In the genomic region with DNA sequence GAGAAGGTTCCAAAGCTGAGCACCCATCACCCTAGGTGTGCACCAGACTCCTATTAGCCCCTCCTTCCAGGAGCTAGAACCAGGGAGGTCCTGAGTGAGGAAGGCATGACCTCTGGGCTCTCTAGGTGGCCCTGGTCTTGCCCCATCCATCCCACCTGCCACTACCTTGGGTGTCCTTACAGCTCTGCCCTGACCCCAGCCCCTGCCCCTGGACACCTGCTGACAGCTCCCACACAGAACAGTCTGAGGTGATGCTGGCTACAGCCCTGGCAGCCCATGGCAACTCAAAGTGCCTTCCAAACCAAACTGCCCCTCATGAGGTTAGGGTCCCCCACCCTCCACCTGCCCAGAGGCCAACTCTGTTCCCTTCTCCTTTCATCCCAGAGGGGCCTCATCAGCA, we compare ENCODE assay signal across 33 cellular contexts. TPM values are rescaled to one million over a fixed set of nuclear protein-coding genes. Genes with fewer than 3 reads are reported as not detected.
A peak's percentile ranks its signal among the peaks of the same experiment; 100 is the strongest.
DNase-seq lines count a peak whose midpoint lies in the region; ATAC-seq, FAIRE-seq and TF ChIP-seq lines count a peak whose summit lies in the region.
"Had no signal": no experiment of that assay in that cellular context is flagged by ENCODE, and none has a peak within 500 bp of the region (broad histone marks: within the 10 kb centered on the region; RNA-seq: fewer than 3 reads in every experiment).

No MANE protein-coding gene starts in this region.

- peak overlapping the region; percentile 8; the same call in 1 of the 2 replicates for H2AK5ac ChIP-seq in IMR-90 (ENCODE audit: low read depth, low read length)

- H4K20me1 ChIP-seq in IMR-90 (ENCODE audit: insufficient read depth, low read length) (no peaks in the 10 kb centered on the region), endothelial cell of umbilical vein (replicated peaks; ENCODE audit: control insufficient read depth, extremely low read depth, insufficient read depth, low read length) (no peaks in the 10 kb centered on the region)

- no peak overlapping the region for H3K4me3 Mint-ChIP-seq in stimulated activated memory B cell treated with anti-CD40 and anti-IgM and Interleukin-4, amounts not matched to agents 10 μg/mL and 1 μg/mL and 100 μg/mL, for 72 hours
- H3K4me3 Mint-ChIP-seq: CD4-positive, alpha-beta T cell; GM23338; HFFc6 had no signal

- no peak overlapping the region for H3K23ac ChIP-seq in IMR-90 (ENCODE audit: low read depth, low read length)

- no peak overlapping the region for H4K91ac ChIP-seq in IMR-90 (ENCODE audit: insufficient read depth, low read depth, low read length)

- POLR2A ChIA-PET in IMR-90 (lab: Charles Lee; ENCODE audit: unreplicated experiment) (no interaction called here), endothelial cell of umbilical vein (lab: Charles Lee) (no interaction called here)

- peaks cover 0 to 17% of the 10 kb centered on the region in 2 experiments; a peak in 2 of 4 replicates for H3K79me1 ChIP-seq in IMR-90 (ENCODE audit: low read depth in 1 of 2, low read length in 2 of 2)

- H2BK5ac ChIP-seq in IMR-90 (ENCODE audit: low read depth, low read length, poor library complexity, severe bottlenecking): no peak overlapping the region

- H3K18ac ChIP-seq in IMR-90 (ENCODE audit: low read depth, low read length): no peak overlapping the region

- no peak overlapping the region for H4K8ac ChIP-seq in IMR-90 (ENCODE audit: low read depth in 2 of 2, low read length in 2 of 2)

- peaks cover 8% of the 10 kb centered on the region for H3K4me1 Mint-ChIP-seq in stimulated activated memory B cell treated with anti-CD40 and anti-IgM and Interleukin-4, amounts not matched to agents 10 μg/mL and 1 μg/mL and 100 μg/mL, for 72 hours

- TF ChIP-seq RAD21 in IMR-90 (IDR thresholded peaks at IDR 0.05; ENCODE audit: low read length): no peak

- peak overlapping the region; percentile 24 for H2AFZ ChIP-seq in IMR-90 (replicated peaks; ENCODE audit: low read length, poor library complexity)
- H2AFZ ChIP-seq in endothelial cell of umbilical vein (ENCODE audit: low read depth, low read length): no peak overlapping the region
- H2AFZ ChIP-seq: GM23338 had no signal

- H3K4me1 ChIP-seq in IMR-90 (ENCODE audit: control insufficient read depth, insufficient read depth, low read length): peaks cover 20% of the 10 kb centered on the region
- peaks cover 4% of the 10 kb centered on the region for H3K4me1 ChIP-seq in endothelial cell of umbilical vein (ENCODE audit: control insufficient read depth, extremely low read depth, insufficient read depth, low read length)
- peaks cover 19% of the 10 kb centered on the region for H3K4me1 ChIP-seq in testis
- peaks cover 14 to 29% of the 10 kb centered on the region in 2 donors for H3K4me1 ChIP-seq in ascending aorta
- H3K4me1 ChIP-seq: HAP-1 had no signal

- no peak overlapping the region for H3K4me3 ChIP-seq in IMR-90 (ENCODE audit: insufficient read depth, low read depth, low read length)
- no peak overlapping the region for H3K4me3 ChIP-seq in endothelial cell of umbilical vein (replicated peaks in 1 of 3; ENCODE audit: insufficient read depth in 1 of 3, low read depth in 1 of 3, low read length in 3 of 3)
- H3K4me3 ChIP-seq in testis: no peak overlapping the region
- no peak overlapping the region for H3K4me3 ChIP-seq in ascending aorta
- H3K4me3 ChIP-seq: BLaER1 treated with 17β-estradiol and CSF1 and Interleukin-3, amounts not matched to agents 10 nM and 100 nM; GM12878; GM23338; HAP-1; SJCRH30 had no signal

- DNase-seq in AG08396 (ENCODE audit: low spot score) (peak; percentile 2), IMR-90 (no peak), endothelial cell of umbilical vein (ENCODE audit: low read depth, low spot score) (no peak), testis (no peak), foreskin melanocyte (no peak), ascending aorta (ENCODE audit: low spot score in 2 of 2) (no peak)
- DNase-seq: AML-193; CD4-positive, alpha-beta T cell; DMS 273 treated with DMSO at 0.1 percent for 48 hours; DMS79; EL; GDM1; HFFc6; KBM-7; NCI-H1105 treated with DMSO at 0.1 percent for 48 hours; NCI-H146; NCI-H1930; NCI-H2107; NCI-H524; NCI-H774; PC-3; SJCRH30 had no signal

- H3K36me3 Mint-ChIP-seq in stimulated activated memory B cell treated with anti-CD40 and anti-IgM and Interleukin-4, amounts not matched to agents 10 μg/mL and 1 μg/mL and 100 μg/mL, for 72 hours: peaks cover 29% of the 10 kb centered on the region

- no peak overlapping the region for H3K4me2 ChIP-seq in IMR-90 (ENCODE audit: low read depth, low read length)
- no peak overlapping the region for H3K4me2 ChIP-seq in endothelial cell of umbilical vein (ENCODE audit: insufficient read depth, low read length)
- H3K4me2 ChIP-seq: BLaER1 treated with 17β-estradiol and CSF1 and Interleukin-3, amounts not matched to agents 10 nM and 100 nM; GM23338 had no signal

- H2BK120ac ChIP-seq in IMR-90 (ENCODE audit: low read depth, low read length): no peak overlapping the region

- peak overlapping the region; percentile 16 for H3K27ac Mint-ChIP-seq in stimulated activated memory B cell treated with anti-CD40 and anti-IgM and Interleukin-4, amounts not matched to agents 10 μg/mL and 1 μg/mL and 100 μg/mL, for 72 hours
- H3K27ac Mint-ChIP-seq: CD4-positive, alpha-beta T cell; GM23338; HFFc6 had no signal

- no peak overlapping the region for H3K9ac ChIP-seq in IMR-90 (ENCODE audit: low read depth, low read length)
- H3K9ac ChIP-seq in endothelial cell of umbilical vein (replicated peaks; ENCODE audit: extremely low read depth, insufficient read depth, low read length): no peak overlapping the region
- H3K9ac ChIP-seq: BLaER1 treated with 17β-estradiol and CSF1 and Interleukin-3, amounts not matched to agents 10 nM and 100 nM had no signal

- TF ChIP-seq CTCF in IMR-90 (conservative IDR thresholded peaks at IDR 0.05; ENCODE audit: low read depth, low read length) (no peak), endothelial cell of umbilical vein (IDR thresholded peaks at IDR 0.05; ENCODE audit: extremely low read depth in 1 of 2, insufficient read depth in 1 of 2, low read depth in 1 of 2, low read length in 2 of 2) (no peak), testis (IDR thresholded peaks at IDR 0.05) (no peak), ascending aorta (IDR thresholded peaks at IDR 0.05) (no peak)

- FAIRE-seq in endothelial cell of umbilical vein (lab: Jason Lieb, UNC): no peak
- FAIRE-seq: A204.1, GM12878, HTR-8/SVneo had no signal

- peak overlapping the region; percentile 53; the same call in 1 of the 2 replicates for H3K4ac ChIP-seq in IMR-90 (ENCODE audit: low read depth, low read length)

- intact Hi-C loops in IMR-90 (cut with micrococcal nuclease): no loop called here
- intact Hi-C loops in endothelial cell of umbilical vein (cut with micrococcal nuclease): no loop called here
- intact Hi-C loops in testis (cut with DNase I; ENCODE audit: low total_unique reads): no loop called here
- intact Hi-C loops in ascending aorta (cut with DNase I): no loop called here

- no peaks in the 10 kb centered on the region for H3K27me3 Mint-ChIP-seq in stimulated activated memory B cell treated with anti-CD40 and anti-IgM and Interleukin-4, amounts not matched to agents 10 μg/mL and 1 μg/mL and 100 μg/mL, for 72 hours
- H3K27me3 Mint-ChIP-seq: CD4-positive, alpha-beta T cell had no signal

- BruUV-seq in IMR-90 (replicated peaks; lab: Mats Ljungman, UMichigan) (no TSS peak), endothelial cell of umbilical vein (replicated peaks; lab: Mats Ljungman, UMichigan) (TSS peak; percentile 18)

- CTCF ChIA-PET in IMR-90 (lab: Yijun Ruan, JAX) (no interaction called here), endothelial cell of umbilical vein (lab: Charles Lee) (interaction anchor here (1.2 to 15.1 kb wide), 5 partner anchors 8 to 76 kb away, joined by 3 to 651 read pairs (median 10); no protein-coding TSS in a partner anchor)

- H2BK15ac ChIP-seq in IMR-90 (ENCODE audit: low read depth, low read length): no peak overlapping the region

- no peaks in the 10 kb centered on the region for H3K9me3 Mint-ChIP-seq in stimulated activated memory B cell treated with anti-CD40 and anti-IgM and Interleukin-4, amounts not matched to agents 10 μg/mL and 1 μg/mL and 100 μg/mL, for 72 hours
- H3K9me3 Mint-ChIP-seq: CD4-positive, alpha-beta T cell; GM23338 had no signal

- dilution Hi-C loops in IMR-90 (cut with HindIII; ENCODE audit: low sequenced_read_pairs, unreplicated experiment): no loop called here
- dilution Hi-C loops in endothelial cell of umbilical vein (cut with MboI; ENCODE audit: extremely low pct_ligation_motif_present, low sequenced_read_pairs): no loop called here

- H2AK9ac ChIP-seq in IMR-90 (replicated peaks; ENCODE audit: low read depth, low read length, poor library complexity): no peak overlapping the region

- TF ChIP-seq POLR2A in IMR-90 (IDR thresholded peaks at IDR 0.05; ENCODE audit: low read depth, low read length): no peak
- no peak for TF ChIP-seq POLR2A in endothelial cell of umbilical vein (IDR thresholded peaks at IDR 0.05; ENCODE audit: low read depth, low read length)
- no peak for TF ChIP-seq POLR2A in testis (IDR thresholded peaks at IDR 0.05)

- in situ Hi-C loops in IMR-90 (cut with MboI; ENCODE audit: low sequenced_read_pairs): no loop called here

- H3K56ac ChIP-seq in IMR-90 (ENCODE audit: extremely low read depth, insufficient read depth, low read length): no peak overlapping the region

- no peak overlapping the region for H3K14ac ChIP-seq in IMR-90 (replicated peaks; ENCODE audit: low read depth, low read length)

- ATAC-seq in IMR-90 (ENCODE audit: low read depth): no peak
- no peak for ATAC-seq in stimulated activated memory B cell treated with anti-CD40 and anti-IgM and Interleukin-4, amounts not matched to agents 10 μg/mL and 1 μg/mL and 100 μg/mL, for 72 hours
- ATAC-seq: GM12878, GM23338, PC-3, Right ventricle myocardium inferior had no signal

- no peaks in the 10 kb centered on the region for H3K79me2 ChIP-seq in endothelial cell of umbilical vein (ENCODE audit: control insufficient read depth, insufficient read depth, low read length)

- H3K27me3 ChIP-seq in IMR-90 (ENCODE audit: control insufficient read depth, insufficient read depth, low read length): no peaks in the 10 kb centered on the region
- peaks cover 0 to 3% of the 10 kb centered on the region in 2 experiments for H3K27me3 ChIP-seq in endothelial cell of umbilical vein (ENCODE audit: control insufficient read depth in 2 of 2, insufficient read depth in 2 of 2, low read length in 2 of 2)
- no peaks in the 10 kb centered on the region for H3K27me3 ChIP-seq in testis
- H3K27me3 ChIP-seq in ascending aorta: no peaks in the 10 kb centered on the region
- H3K27me3 ChIP-seq: BLaER1 treated with 17β-estradiol and CSF1 and Interleukin-3, amounts not matched to agents 10 nM and 100 nM had no signal

- H3K27ac ChIP-seq in IMR-90 (ENCODE audit: insufficient read depth, low read length) (no peak overlapping the region), endothelial cell of umbilical vein (ENCODE audit: insufficient read depth, low read depth, low read length) (no peak overlapping the region), testis (peak overlapping the region in 1 of 2 donors; percentile 54), ascending aorta (no peak overlapping the region)
- H3K27ac ChIP-seq: BLaER1 treated with 17β-estradiol and CSF1 and Interleukin-3, amounts not matched to agents 10 nM and 100 nM; SJCRH30 had no signal

- no peak overlapping the region for H4K5ac ChIP-seq in IMR-90 (ENCODE audit: low read depth, low read length)

- peaks cover 25% of the 10 kb centered on the region for H3K9me1 ChIP-seq in IMR-90 (ENCODE audit: insufficient read depth, low read length)
- no peaks in the 10 kb centered on the region for H3K9me1 ChIP-seq in endothelial cell of umbilical vein (replicated peaks; ENCODE audit: control insufficient read depth, extremely low read depth, insufficient read depth, low read length)

- H2BK20ac ChIP-seq in IMR-90 (ENCODE audit: low read depth, low read length): no peak overlapping the region

- H3K9me3 ChIP-seq in IMR-90 (ENCODE audit: control insufficient read depth, insufficient read depth, low read length) (no peaks in the 10 kb centered on the region), endothelial cell of umbilical vein (replicated peaks; ENCODE audit: control insufficient read depth, insufficient read depth, low read length) (no peaks in the 10 kb centered on the region), testis (no peaks in the 10 kb centered on the region), ascending aorta (no peaks in the 10 kb centered on the region)
- H3K9me3 ChIP-seq: BLaER1 treated with 17β-estradiol and CSF1 and Interleukin-3, amounts not matched to agents 10 nM and 100 nM; HAP-1; SJCRH30 had no signal

- H3K36me3 ChIP-seq in IMR-90 (ENCODE audit: control insufficient read depth, insufficient read depth, low read length) (peaks cover 1% of the 10 kb centered on the region; the same call in 1 of the 2 replicates), endothelial cell of umbilical vein (ENCODE audit: control insufficient read depth in 2 of 2, extremely low read depth in 1 of 2, insufficient read depth in 2 of 2, low read length in 2 of 2) (no peaks in the 10 kb centered on the region), testis (ENCODE audit: low read depth, missing control alignments) (no peaks in the 10 kb centered on the region), ascending aorta (peaks cover 6 to 26% of the 10 kb centered on the region in 2 donors)
- H3K36me3 ChIP-seq: HAP-1, SJCRH30 had no signal

RNA-seq across cellular contexts. Expression of a gene that starts 37.2 kb away (rescaled TPM):
- total RNA-seq in IMR-90 (2012; rRNA removed) (not detected in 2 replicates), endothelial cell of umbilical vein (not detected in 2 replicates), testis (10 to 100 TPM; 32.4 to 42.4 TPM), ascending aorta (not detected)
- polyA plus RNA-seq in IMR-90 (2012; rRNA removed) (not detected in 2 replicates), endothelial cell of umbilical vein (not detected in 2 replicates), testis (ENCODE audit: insufficient read depth, low read depth, low replicate concordance) (24.6 TPM)
- polyA plus RNA-seq in IMR-90 (2012; cell fraction: cytosol; rRNA removed): not detected in 2 replicates
- 0.14 TPM in 1 of 2 replicates, not detected in the other for polyA plus RNA-seq in IMR-90 (2012; cell fraction: nucleus; rRNA removed; ENCODE audit: low replicate concordance)
- not detected in 2 replicates for polyA plus RNA-seq in endothelial cell of umbilical vein (2011; cell fraction: cytosol; rRNA removed)
- polyA plus RNA-seq in endothelial cell of umbilical vein (2011; cell fraction: nucleus; rRNA removed): not detected in 2 replicates
- polyA plus RNA-seq in endothelial cell of umbilical vein (2012): not detected in 2 replicates
- not detected in 2 replicates for polyA minus RNA-seq in endothelial cell of umbilical vein
- not detected for polyA minus RNA-seq in endothelial cell of umbilical vein (2011; cell fraction: cytosol; rRNA and poly(A)+ RNA removed)
- not detected in 2 replicates for polyA minus RNA-seq in endothelial cell of umbilical vein (2011; cell fraction: nucleus; rRNA and poly(A)+ RNA removed)
- total RNA-seq: GM12878, HFFc6, LHCN-M2, MCF 10A, PC-3, Right ventricle myocardium inferior, SJCRH30 had no signal
- polyA plus RNA-seq: AG04450, GM12878 had no signal

RNA-seq across cellular contexts. Expression of a gene that starts 50.7 kb away (rescaled TPM):
- 8.8 and 10.3 TPM in 2 replicates for total RNA-seq in IMR-90 (2012; rRNA removed)
- 22.6 and 23.1 TPM in 2 replicates for polyA plus RNA-seq in IMR-90 (2012; rRNA removed)
- 28.1 and 29.3 TPM in 2 replicates for polyA plus RNA-seq in IMR-90 (2012; cell fraction: cytosol; rRNA removed)
- 43.2 and 105 TPM in 2 replicates for polyA plus RNA-seq in IMR-90 (2012; cell fraction: nucleus; rRNA removed; ENCODE audit: low replicate concordance)
- total RNA-seq in endothelial cell of umbilical vein: 77.4 and 79.6 TPM in 2 replicates
- polyA plus RNA-seq in endothelial cell of umbilical vein: 30.4 and 32.2 TPM in 2 replicates
- polyA plus RNA-seq in endothelial cell of umbilical vein (2011; cell fraction: cytosol; rRNA removed): 25.0 and 30.4 TPM in 2 replicates
- polyA plus RNA-seq in endothelial cell of umbilical vein (2011; cell fraction: nucleus; rRNA removed): 48.2 and 54.1 TPM in 2 replicates
- 50.1 and 59.6 TPM in 2 replicates for polyA plus RNA-seq in endothelial cell of umbilical vein (2012)
- 25.2 and 25.4 TPM in 2 replicates for polyA minus RNA-seq in endothelial cell of umbilical vein
- polyA minus RNA-seq in endothelial cell of umbilical vein (2011; cell fraction: cytosol; rRNA and poly(A)+ RNA removed): 15.3 TPM
- 23.1 and 27.4 TPM in 2 replicates for polyA minus RNA-seq in endothelial cell of umbilical vein (2011; cell fraction: nucleus; rRNA and poly(A)+ RNA removed)
- total RNA-seq in testis: 10 to 100 TPM; 53.9 to 59.5 TPM
- polyA plus RNA-seq in testis (ENCODE audit: insufficient read depth, low read depth, low replicate concordance): 20.9 TPM
- total RNA-seq in ascending aorta: 227 TPM

RNA-seq across cellular contexts. Expression of a gene that starts 53.1 kb away (rescaled TPM):
- 11.8 and 12.5 TPM in 2 replicates for total RNA-seq in IMR-90 (2012; rRNA removed)
- polyA plus RNA-seq in IMR-90 (2012; rRNA removed): 21.2 and 25.0 TPM in 2 replicates
- 15.0 and 22.2 TPM in 2 replicates for polyA plus RNA-seq in IMR-90 (2012; cell fraction: cytosol; rRNA removed)
- polyA plus RNA-seq in IMR-90 (2012; cell fraction: nucleus; rRNA removed; ENCODE audit: low replicate concordance): 13.0 and 29.7 TPM in 2 replicates
- total RNA-seq in endothelial cell of umbilical vein: 12.4 and 12.9 TPM in 2 replicates
- 15.4 and 16.7 TPM in 2 replicates for polyA plus RNA-seq in endothelial cell of umbilical vein
- polyA plus RNA-seq in endothelial cell of umbilical vein (2011; cell fraction: cytosol; rRNA removed): 11.6 and 15.3 TPM in 2 replicates
- 12.1 and 12.5 TPM in 2 replicates for polyA plus RNA-seq in endothelial cell of umbilical vein (2011; cell fraction: nucleus; rRNA removed)
- polyA plus RNA-seq in endothelial cell of umbilical vein (2012): 6.2 and 6.9 TPM in 2 replicates
- 10.3 and 10.5 TPM in 2 replicates for polyA minus RNA-seq in endothelial cell of umbilical vein
- polyA minus RNA-seq in endothelial cell of umbilical vein (2011; cell fraction: cytosol; rRNA and poly(A)+ RNA removed): 2.0 TPM
- 2.3 and 2.5 TPM in 2 replicates for polyA minus RNA-seq in endothelial cell of umbilical vein (2011; cell fraction: nucleus; rRNA and poly(A)+ RNA removed)
- 10 to 100 TPM; 18.2 to 20.1 TPM for total RNA-seq in testis
- polyA plus RNA-seq in testis (ENCODE audit: insufficient read depth, low read depth, low replicate concordance): 25.6 TPM
- total RNA-seq in ascending aorta: 15.3 TPM

Comparison
In these comparisons a context has a peak if more than half of its experiments do, and no peak if none do; other contexts are left out.
1. RNA of a gene that starts 37.2 kb away (total RNA-seq): 32.4 to 42.4 TPM in testis; not detected in IMR-90, not detected in endothelial cell of umbilical vein and not detected in ascending aorta (single experiment); every median in the first group is over 10 times any median in the second.